In the genomic region with DNA sequence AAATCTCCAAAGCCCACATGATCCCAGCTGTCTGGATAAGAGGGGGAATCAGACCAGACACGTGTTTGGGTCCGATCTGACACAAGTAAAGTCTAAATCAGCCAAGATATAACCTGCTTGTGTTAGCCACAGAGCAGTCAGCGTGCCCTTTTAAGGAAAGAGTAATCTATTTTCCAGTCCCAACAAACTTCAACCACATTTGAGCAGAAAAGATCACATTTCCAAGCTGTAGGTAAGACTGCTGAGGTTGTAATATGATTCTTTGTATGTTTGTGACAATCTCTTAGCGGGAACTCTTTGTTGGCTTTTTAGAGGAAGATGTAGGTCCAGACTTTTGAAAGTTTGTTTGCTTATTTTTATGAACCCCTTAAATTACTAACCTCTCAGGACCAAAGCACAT, we compare ENCODE assay signal across 24 cellular contexts.
"Had no signal": no experiment of that assay in that cellular context is flagged by ENCODE, and none has a peak within 500 bp of the region (broad histone marks: within the 10 kb centered on the region; RNA-seq: fewer than 3 reads in every experiment).

No MANE protein-coding gene starts in this region.

- H3K4me1 Mint-ChIP-seq: activated B cell treated with CpG ODN at 0.5 μM for 24 hours; activated CD4-positive, alpha-beta T cell treated with anti-CD3 and anti-CD28 coated beads for 36 hours; activated naive CD8-positive, alpha-beta T cell treated with anti-CD3 and anti-CD28 coated beads, Interleukin-2, amount 10 ng/mL, durations not matched to agents 7 days and 5 days; naive thymus-derived CD8-positive, alpha-beta T cell; stimulated activated memory B cell treated with anti-CD40 and anti-IgM and Interleukin-4, amounts not matched to agents 10 μg/mL and 1 μg/mL and 100 μg/mL, for 72 hours had no signal

- H3K27ac ChIP-seq: coronary artery, esophagus squamous epithelium, gastrocnemius medialis, right lobe of liver, stomach, suprapubic skin, tibial nerve had no signal

- H3K36me3 ChIP-seq: esophagus squamous epithelium, gastrocnemius medialis, right lobe of liver, stomach, suprapubic skin, tibial nerve had no signal

- H3K27ac Mint-ChIP-seq: activated B cell treated with CpG ODN at 0.5 μM for 24 hours; activated CD4-positive, alpha-beta memory T cell treated with anti-CD3 and anti-CD28 coated beads for 36 hours; activated CD4-positive, alpha-beta T cell treated with anti-CD3 and anti-CD28 coated beads for 36 hours; activated naive CD4-positive, alpha-beta T cell treated with anti-CD3 and anti-CD28 coated beads for 36 hours; activated naive CD8-positive, alpha-beta T cell treated with anti-CD3 and anti-CD28 coated beads, Interleukin-2, amount 10 ng/mL, durations not matched to agents 7 days and 5 days; activated T-cell treated with anti-CD3 and anti-CD28 coated beads, Interleukin-2, amount 50 U/mL, for 72 hours; naive thymus-derived CD8-positive, alpha-beta T cell; stimulated activated memory B cell treated with anti-CD40 and anti-IgM and Interleukin-4, amounts not matched to agents 10 μg/mL and 1 μg/mL and 100 μg/mL, for 72 hours had no signal

- ATAC-seq: activated CD4-positive, alpha-beta T cell treated with anti-CD3 and anti-CD28 coated beads for 36 hours; activated T-cell treated with anti-CD3 and anti-CD28 coated beads, Interleukin-2, amount 50 U/mL, for 72 hours; gastrocnemius medialis; left cardiac atrium; naive thymus-derived CD8-positive, alpha-beta T cell; right lobe of liver; stimulated activated memory B cell treated with anti-CD40 and anti-IgM and Interleukin-4, amounts not matched to agents 10 μg/mL and 1 μg/mL and 100 μg/mL, for 72 hours had no signal

- H3K9me3 ChIP-seq: gastrocnemius medialis, right lobe of liver, suprapubic skin, tibial nerve had no signal

- H3K36me3 Mint-ChIP-seq: activated CD4-positive, alpha-beta memory T cell treated with anti-CD3 and anti-CD28 coated beads for 36 hours; activated naive CD8-positive, alpha-beta T cell treated with anti-CD3 and anti-CD28 coated beads, Interleukin-2, amount 10 ng/mL, durations not matched to agents 7 days and 5 days; naive thymus-derived CD8-positive, alpha-beta T cell; stimulated activated memory B cell treated with anti-CD40 and anti-IgM and Interleukin-4, amounts not matched to agents 10 μg/mL and 1 μg/mL and 100 μg/mL, for 72 hours had no signal

- H3K4me1 ChIP-seq: esophagus squamous epithelium, gastrocnemius medialis, right lobe of liver, stomach, suprapubic skin, tibial nerve had no signal

- DNase-seq: activated B cell treated with CpG ODN at 0.5 μM for 24 hours; activated CD4-positive, alpha-beta memory T cell treated with anti-CD3 and anti-CD28 coated beads for 36 hours; activated CD4-positive, alpha-beta T cell treated with anti-CD3 and anti-CD28 coated beads for 36 hours; activated effector memory CD4-positive, alpha-beta T cell treated with Interleukin-2 at 50 U/mL for 16 hours; activated naive CD4-positive, alpha-beta T cell treated with anti-CD3 and anti-CD28 coated beads for 36 hours; activated naive CD8-positive, alpha-beta T cell treated with anti-CD3 and anti-CD28 coated beads, Interleukin-2, amount 10 ng/mL, durations not matched to agents 7 days and 5 days; activated T-cell treated with anti-CD3 and anti-CD28 coated beads, Interleukin-2, amount 50 U/mL, for 72 hours; amniotic stem cell; cerebellar nuclear complex; esophagus squamous epithelium; gastrocnemius medialis; head of caudate nucleus; islet precursor cell; left cardiac atrium; naive thymus-derived CD8-positive, alpha-beta T cell; right lobe of liver; small intestine; stimulated activated CD4-positive, alpha-beta T cell treated with anti-CD3 and anti-CD28 coated beads, Interleukin-15, amount 100 ng/mL, for 24 hours; stomach; T1000 had no signal

- H3K9me3 Mint-ChIP-seq: activated CD4-positive, alpha-beta memory T cell treated with anti-CD3 and anti-CD28 coated beads for 36 hours; activated naive CD4-positive, alpha-beta T cell treated with anti-CD3 and anti-CD28 coated beads for 36 hours; activated naive CD8-positive, alpha-beta T cell treated with anti-CD3 and anti-CD28 coated beads, Interleukin-2, amount 10 ng/mL, durations not matched to agents 7 days and 5 days; stimulated activated memory B cell treated with anti-CD40 and anti-IgM and Interleukin-4, amounts not matched to agents 10 μg/mL and 1 μg/mL and 100 μg/mL, for 72 hours had no signal

- H3K27me3 Mint-ChIP-seq: activated B cell treated with CpG ODN at 0.5 μM for 24 hours; activated naive CD8-positive, alpha-beta T cell treated with anti-CD3 and anti-CD28 coated beads, Interleukin-2, amount 10 ng/mL, durations not matched to agents 7 days and 5 days; stimulated activated memory B cell treated with anti-CD40 and anti-IgM and Interleukin-4, amounts not matched to agents 10 μg/mL and 1 μg/mL and 100 μg/mL, for 72 hours had no signal

- H3K4me3 Mint-ChIP-seq: activated B cell treated with CpG ODN at 0.5 μM for 24 hours; activated CD4-positive, alpha-beta memory T cell treated with anti-CD3 and anti-CD28 coated beads for 36 hours; activated CD4-positive, alpha-beta T cell treated with anti-CD3 and anti-CD28 coated beads for 36 hours; activated naive CD4-positive, alpha-beta T cell treated with anti-CD3 and anti-CD28 coated beads for 36 hours; activated naive CD8-positive, alpha-beta T cell treated with anti-CD3 and anti-CD28 coated beads, Interleukin-2, amount 10 ng/mL, durations not matched to agents 7 days and 5 days; activated T-cell treated with anti-CD3 and anti-CD28 coated beads, Interleukin-2, amount 50 U/mL, for 72 hours; naive thymus-derived CD8-positive, alpha-beta T cell; stimulated activated memory B cell treated with anti-CD40 and anti-IgM and Interleukin-4, amounts not matched to agents 10 μg/mL and 1 μg/mL and 100 μg/mL, for 72 hours had no signal

- H3K27me3 ChIP-seq: esophagus squamous epithelium, gastrocnemius medialis, right lobe of liver, stomach, suprapubic skin, tibial nerve had no signal

- H3K4me3 ChIP-seq: coronary artery, esophagus squamous epithelium, gastrocnemius medialis, right lobe of liver, stomach, suprapubic skin, tibial nerve had no signal
